16 cellular contexts compared by ENCODE assay signal in genomic region chr7:56077681-56078080, GRCh38. TPM values are rescaled to one million over a fixed set of nuclear protein-coding genes. Genes with fewer than 3 reads are reported as not detected.
"Had no signal": no experiment of that assay in that cellular context is flagged by ENCODE, and none has a peak within 500 bp of the region (broad histone marks: within the 10 kb centered on the region; RNA-seq: fewer than 3 reads in every experiment).

No MANE protein-coding gene starts in this region.

- H3K9me3 ChIP-seq: ascending aorta, esophagus muscularis mucosa, testis had no signal

- H3K27ac ChIP-seq: testis had no signal

- H3K27me3 Mint-ChIP-seq: activated CD4-positive, alpha-beta T cell treated with anti-CD3 and anti-CD28 coated beads for 36 hours; stimulated activated naive CD8-positive, alpha-beta T cell treated with anti-CD3 and anti-CD28 coated beads, Interleukin-15, amount 100 ng/mL, for 72 hours had no signal

- H3K27me3 ChIP-seq: ascending aorta, esophagus muscularis mucosa, testis had no signal

- H3K4me3 ChIP-seq: ascending aorta, esophagus muscularis mucosa, testis had no signal

- ATAC-seq: activated CD4-positive, alpha-beta T cell treated with anti-CD3 and anti-CD28 coated beads for 36 hours had no signal

- DNase-seq: activated CD4-positive, alpha-beta T cell treated with anti-CD3 and anti-CD28 coated beads for 36 hours; activated CD4-positive, alpha-beta T cell treated with anti-CD3 and anti-CD28 coated beads, Interleukin-2, amount 50 U/mL, for 48 hours; activated naive CD4-positive, alpha-beta T cell treated with anti-CD3 and anti-CD28 coated beads for 36 hours; cerebellar nuclear complex; dermis blood vessel endothelial cell; effector memory CD4-positive, alpha-beta T cell; immature natural killer cell; kidney glomerular epithelial cell; nucleus accumbens; retina; stimulated activated naive CD8-positive, alpha-beta T cell treated with anti-CD3 and anti-CD28 coated beads, Interleukin-15, amount 100 ng/mL, for 72 hours; testis had no signal

- H3K27ac Mint-ChIP-seq: activated CD4-positive, alpha-beta T cell treated with anti-CD3 and anti-CD28 coated beads for 36 hours; activated naive CD4-positive, alpha-beta T cell treated with anti-CD3 and anti-CD28 coated beads for 36 hours; immature natural killer cell; nephron; stimulated activated naive CD8-positive, alpha-beta T cell treated with anti-CD3 and anti-CD28 coated beads, Interleukin-15, amount 100 ng/mL, for 72 hours; T-helper 1 cell treated with Interleukin-12 subunit alpha and Interleukin-12 subunit beta and Interleukin-4 antibody, amounts not matched to agents 30 μg/mL and 1 μg/mL, for 36 hours had no signal

- H3K9me3 Mint-ChIP-seq: activated naive CD4-positive, alpha-beta T cell treated with anti-CD3 and anti-CD28 coated beads for 36 hours; immature natural killer cell; nephron; stimulated activated naive CD8-positive, alpha-beta T cell treated with anti-CD3 and anti-CD28 coated beads, Interleukin-15, amount 100 ng/mL, for 72 hours; T-helper 1 cell treated with Interleukin-12 subunit alpha and Interleukin-12 subunit beta and Interleukin-4 antibody, amounts not matched to agents 30 μg/mL and 1 μg/mL, for 36 hours had no signal

- H3K4me3 Mint-ChIP-seq: activated CD4-positive, alpha-beta T cell treated with anti-CD3 and anti-CD28 coated beads for 36 hours; activated naive CD4-positive, alpha-beta T cell treated with anti-CD3 and anti-CD28 coated beads for 36 hours; immature natural killer cell; nephron; stimulated activated naive CD8-positive, alpha-beta T cell treated with anti-CD3 and anti-CD28 coated beads, Interleukin-15, amount 100 ng/mL, for 72 hours; T-helper 1 cell treated with Interleukin-12 subunit alpha and Interleukin-12 subunit beta and Interleukin-4 antibody, amounts not matched to agents 30 μg/mL and 1 μg/mL, for 36 hours had no signal

RNA-seq across cellular contexts. Expression of gene PSPH, which starts 26.4 kb away (rescaled TPM):
- total RNA-seq: ascending aorta had no signal
